2 cellular contexts compared by ENCODE assay signal in genomic region chr3:32010699-32011098, GRCh38. TPM values are rescaled to one million over a fixed set of nuclear protein-coding genes. Genes with fewer than 3 reads are reported as not detected.
"Had no signal": no experiment of that assay in that cellular context is flagged by ENCODE, and none has a peak within 500 bp of the region (broad histone marks: within the 10 kb centered on the region; RNA-seq: fewer than 3 reads in every experiment).

No MANE protein-coding gene starts in this region.

RNA-seq across cellular contexts. Expression of gene ZNF860, which starts 29.1 kb away (rescaled TPM):
- total RNA-seq: left lobe of liver, psoas muscle had no signal
